ENCODE assay signal across 20 cellular contexts in genomic region chr12:56787498-56787897, GRCh38. TPM values are rescaled to one million over a fixed set of nuclear protein-coding genes. Genes with fewer than 3 reads are reported as not detected.
DNase-seq lines count a peak whose midpoint lies in the region; ATAC-seq, FAIRE-seq and TF ChIP-seq lines count a peak whose summit lies in the region.
"Had no signal": no experiment of that assay in that cellular context is flagged by ENCODE, and none has a peak within 500 bp of the region (broad histone marks: within the 10 kb centered on the region; RNA-seq: fewer than 3 reads in every experiment).

No MANE protein-coding gene starts in this region.

- H3K4me3 Mint-ChIP-seq in WTC11, result no peak overlapping the region
- H3K4me3 Mint-ChIP-seq: CD4-positive, alpha-beta memory T cell; H9; HFFc6 had no signal

- H3K4me1 ChIP-seq in pancreas, result no peaks in the 10 kb centered on the region

- ATAC-seq in WTC11 (no peak), pancreas (no peak), HG03342 (IDR thresholded peaks at IDR 0.05; ENCODE audit: unreplicated experiment) (no peak), GM18520 (IDR thresholded peaks at IDR 0.05; ENCODE audit: unreplicated experiment) (no peak)
- ATAC-seq: HCT116 had no signal

- CTCF ChIA-PET in WTC11 (lab: Charles Lee), result no interaction called here

- no peaks in the 10 kb centered on the region for H3K27me3 ChIP-seq in pancreas

- peaks cover 35% of the 10 kb centered on the region for H3K36me3 Mint-ChIP-seq in WTC11
- H3K36me3 Mint-ChIP-seq: CD4-positive, alpha-beta memory T cell had no signal

- H3K27ac Mint-ChIP-seq in WTC11, result no peak overlapping the region
- H3K27ac Mint-ChIP-seq: CD4-positive, alpha-beta memory T cell; H9; HFFc6 had no signal

- no peak for TF ChIP-seq CTCF in WTC11 (IDR thresholded peaks at IDR 0.05)
- TF ChIP-seq CTCF in pancreas (IDR thresholded peaks at IDR 0.05), result no peak

- DNase-seq in WTC11 (ENCODE audit: low spot score) (no peak), pancreas (no peak), H54 (ENCODE audit: insufficient read length, low spot score) (no peak)
- DNase-seq: 8988T; C1 segment of cervical spinal cord; Calu3; CD4-positive, alpha-beta memory T cell; COR-L47; DMS53; DMS79 treated with DMSO at 0.1 percent for 48 hours; GM23248; H9; HFFc6 had no signal

- H3K36me3 ChIP-seq in pancreas, result no peaks in the 10 kb centered on the region

- peaks cover 8% of the 10 kb centered on the region for H3K27me3 Mint-ChIP-seq in WTC11 (ENCODE audit: low read depth)

- no peak overlapping the region for H3K4me3 ChIP-seq in pancreas
- H3K4me3 ChIP-seq: GM23248 had no signal

- H3K9me3 Mint-ChIP-seq in WTC11, result peaks cover 38% of the 10 kb centered on the region
- H3K9me3 Mint-ChIP-seq: CD4-positive, alpha-beta memory T cell; HFFc6 had no signal

- H3K9me3 ChIP-seq in pancreas, result no peaks in the 10 kb centered on the region

- no peaks in the 10 kb centered on the region for H3K4me1 Mint-ChIP-seq in WTC11
- H3K4me1 Mint-ChIP-seq: CD4-positive, alpha-beta memory T cell; H9 had no signal

- POLR2A ChIA-PET in WTC11 (lab: Charles Lee), result no interaction called here

- intact Hi-C loops in pancreas (cut with DNase I), result no loop called here

- FAIRE-seq in G401.6 (lab: Jason Lieb, UNC), result peak; percentile 80
- peak; percentile 63 for FAIRE-seq in pancreas (lab: Jason Lieb, UNC)
- FAIRE-seq in H54 (lab: Jason Lieb, UNC), result no peak
- FAIRE-seq: GM12892, GM19239, H1 had no signal

- H3K27ac ChIP-seq in pancreas, result no peak overlapping the region
- H3K27ac ChIP-seq: GM23248 had no signal

- TF ChIP-seq POLR2A in H54 (IDR thresholded peaks at IDR 0.05; ENCODE audit: low read depth, low read length), result no peak

TF ChIP-seq in WTC11, 78 proteins besides CTCF, POLR2A, EP300 and RAD21:
- TF ChIP-seq GABPB1 (CRISPR knock-in tag; IDR thresholded peaks at IDR 0.05) (no peak), ATF3 (CRISPR knock-in tag; conservative IDR thresholded peaks at IDR 0.05) (no peak), MLX (CRISPR knock-in tag; IDR thresholded peaks at IDR 0.05) (no peak), HMGA2 (CRISPR knock-in tag; IDR thresholded peaks at IDR 0.05) (peak; percentile 74; the same call in 1 of the 2 replicates), FOXP4 (CRISPR knock-in tag; IDR thresholded peaks at IDR 0.05) (no peak)

RNA-seq across cellular contexts. Expression of gene HSD17B6, which starts 24.4 kb away (rescaled TPM):
- 2.4 to 5.6 TPM (median 4.8 TPM) in 3 replicates for total RNA-seq in WTC11 (2021)
- under 1 TPM in 3 of 6 donors, not detected in 3; 0.12 to 0.66 (median 0.31) TPM for total RNA-seq in pancreas
- 1 to 10 TPM in 1 of 2 donors, under 1 TPM in 1; 0.15 to 1.3 TPM for polyA plus RNA-seq in pancreas

RNA-seq across cellular contexts. Expression of gene PRIM1, which starts 35.4 kb away (rescaled TPM):
- total RNA-seq in WTC11 (2021) (51.7 to 54.5 TPM (median 54.0 TPM) in 3 replicates), pancreas (1 to 10 TPM; 2.8 to 6.5 (median 4.2) TPM)
- polyA plus RNA-seq in pancreas, result 1 to 10 TPM; 2.4 to 4.4 TPM
